ENCODE assay signal across 19 cellular contexts in the genomic region with DNA sequence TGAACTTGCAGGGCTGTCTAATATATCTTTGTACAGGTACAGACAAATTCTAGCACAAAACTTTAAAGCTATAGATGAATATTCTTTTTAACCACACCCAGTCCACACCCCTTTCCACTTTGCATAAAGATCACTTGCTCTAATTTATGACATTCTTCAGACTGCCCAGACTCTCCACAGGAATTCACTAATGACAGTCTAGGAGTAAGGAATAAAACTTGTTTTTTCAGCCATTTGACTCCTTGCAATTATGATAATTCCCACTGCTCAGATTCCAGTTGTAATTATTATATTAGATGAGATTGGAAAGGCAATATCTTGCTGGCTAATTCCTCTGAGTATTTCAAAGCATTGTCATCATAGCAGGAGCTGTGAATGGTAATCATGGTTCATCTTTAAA.
"Had no signal": no experiment of that assay in that cellular context is flagged by ENCODE, and none has a peak within 500 bp of the region (broad histone marks: within the 10 kb centered on the region; RNA-seq: fewer than 3 reads in every experiment).

No MANE protein-coding gene starts in this region.

- H2AFZ ChIP-seq: hepatocyte had no signal

- H3K27ac ChIP-seq: hepatocyte, psoas muscle, spleen, upper lobe of left lung had no signal

- H3K36me3 Mint-ChIP-seq: activated naive CD8-positive, alpha-beta T cell treated with anti-CD3 and anti-CD28 coated beads, Interleukin-2, amount 10 ng/mL, durations not matched to agents 7 days and 5 days had no signal

- H3K4me3 Mint-ChIP-seq: activated CD4-positive, alpha-beta T cell treated with anti-CD3 and anti-CD28 coated beads, Interleukin-2, amount 10 ng/mL, durations not matched to agents 24 days and 14 days; activated CD8-positive, alpha-beta T cell treated with anti-CD3 and anti-CD28 coated beads, Interleukin-2, amount 10 ng/mL, durations not matched to agents 7 days and 5 days; activated naive CD8-positive, alpha-beta T cell treated with anti-CD3 and anti-CD28 coated beads, Interleukin-2, amount 10 ng/mL, durations not matched to agents 7 days and 5 days; activated T-cell treated with anti-CD3 and anti-CD28 coated beads, Interleukin-2, amount 50 U/mL, for 72 hours; neural crest cell; stimulated activated naive CD8-positive, alpha-beta T cell treated with anti-CD3 and anti-CD28 coated beads, Interleukin-15, amount 100 ng/mL, for 72 hours had no signal

- H3K9me3 ChIP-seq: psoas muscle, upper lobe of left lung had no signal

- FAIRE-seq: colon, TTC549 had no signal

- H3K4me1 ChIP-seq: psoas muscle, spleen, upper lobe of left lung had no signal

- H3K27me3 ChIP-seq: hepatocyte, spleen, upper lobe of left lung had no signal

- H3K9me3 Mint-ChIP-seq: activated CD4-positive, alpha-beta T cell treated with anti-CD3 and anti-CD28 coated beads, Interleukin-2, amount 10 ng/mL, durations not matched to agents 24 days and 14 days; activated naive CD8-positive, alpha-beta T cell treated with anti-CD3 and anti-CD28 coated beads, Interleukin-2, amount 10 ng/mL, durations not matched to agents 7 days and 5 days; activated T-cell treated with anti-CD3 and anti-CD28 coated beads, Interleukin-2, amount 50 U/mL, for 72 hours had no signal

- H3K4me3 ChIP-seq: hepatocyte, lung, psoas muscle, spleen, upper lobe of left lung had no signal

- ATAC-seq: activated CD8-positive, alpha-beta T cell treated with anti-CD3 and anti-CD28 coated beads, Interleukin-2, amount 10 ng/mL, durations not matched to agents 7 days and 5 days; activated T-cell treated with anti-CD3 and anti-CD28 coated beads, Interleukin-2, amount 50 U/mL, for 72 hours; psoas muscle; sciatic nerve; stimulated activated naive CD8-positive, alpha-beta T cell treated with anti-CD3 and anti-CD28 coated beads, Interleukin-15, amount 100 ng/mL, for 72 hours had no signal

- H3K79me2 ChIP-seq: hepatocyte had no signal

- H3K36me3 ChIP-seq: spleen, upper lobe of left lung had no signal

- H3K27ac Mint-ChIP-seq: activated CD4-positive, alpha-beta T cell treated with anti-CD3 and anti-CD28 coated beads, Interleukin-2, amount 10 ng/mL, durations not matched to agents 24 days and 14 days; activated CD8-positive, alpha-beta T cell treated with anti-CD3 and anti-CD28 coated beads, Interleukin-2, amount 10 ng/mL, durations not matched to agents 7 days and 5 days; activated naive CD8-positive, alpha-beta T cell treated with anti-CD3 and anti-CD28 coated beads, Interleukin-2, amount 10 ng/mL, durations not matched to agents 7 days and 5 days; activated T-cell treated with anti-CD3 and anti-CD28 coated beads, Interleukin-2, amount 50 U/mL, for 72 hours; stimulated activated naive CD8-positive, alpha-beta T cell treated with anti-CD3 and anti-CD28 coated beads, Interleukin-15, amount 100 ng/mL, for 72 hours had no signal

- H3K4me1 Mint-ChIP-seq: stimulated activated naive CD8-positive, alpha-beta T cell treated with anti-CD3 and anti-CD28 coated beads, Interleukin-15, amount 100 ng/mL, for 72 hours had no signal

- DNase-seq: activated CD4-positive, alpha-beta T cell treated with anti-CD3 and anti-CD28 coated beads, Interleukin-2, amount 10 ng/mL, durations not matched to agents 24 days and 14 days; activated CD4-positive, CD25-positive, alpha-beta regulatory T cell; activated CD8-positive, alpha-beta memory T cell treated with anti-CD3 and anti-CD28 coated beads, Interleukin-2, amount 50 U/mL, for 4 hours; activated CD8-positive, alpha-beta T cell treated with anti-CD3 and anti-CD28 coated beads, Interleukin-2, amount 10 ng/mL, durations not matched to agents 7 days and 5 days; activated naive CD8-positive, alpha-beta T cell treated with anti-CD3 and anti-CD28 coated beads, Interleukin-2, amount 10 ng/mL, durations not matched to agents 7 days and 5 days; activated T-cell treated with anti-CD3 and anti-CD28 coated beads, Interleukin-2, amount 50 U/mL, for 72 hours; aorta; erythroblast; islet precursor cell; psoas muscle; spleen; stimulated activated naive CD8-positive, alpha-beta T cell treated with anti-CD3 and anti-CD28 coated beads, Interleukin-15, amount 100 ng/mL, for 72 hours; upper lobe of left lung had no signal

- H3K4me2 ChIP-seq: hepatocyte had no signal
